ENCODE assay signal across 12 cellular contexts in the genomic region with DNA sequence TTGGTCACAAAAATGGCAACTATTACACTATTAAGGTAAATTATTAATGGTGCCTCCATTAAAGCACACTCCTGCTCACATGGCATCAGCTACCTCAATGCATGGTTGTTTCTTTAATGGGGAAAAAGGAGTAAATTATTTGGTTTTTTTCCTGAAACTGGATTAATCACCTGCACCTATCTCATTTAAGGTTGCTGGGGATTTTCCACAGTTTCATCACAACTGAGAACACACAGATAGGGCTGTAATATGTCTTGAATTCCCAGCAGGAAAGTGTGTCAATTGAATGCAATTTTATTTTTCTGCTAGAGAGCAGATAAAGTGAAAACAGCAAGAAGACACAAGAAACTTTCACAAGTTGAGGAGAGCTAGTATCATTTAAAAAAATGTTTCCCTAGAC. TPM values are rescaled to one million over a fixed set of nuclear protein-coding genes. Genes with fewer than 3 reads are reported as not detected.
A peak's percentile ranks its signal among the peaks of the same experiment; 100 is the strongest.
DNase-seq lines count a peak whose midpoint lies in the region; ATAC-seq, FAIRE-seq and TF ChIP-seq lines count a peak whose summit lies in the region.
"Had no signal": no experiment of that assay in that cellular context is flagged by ENCODE, and none has a peak within 500 bp of the region (broad histone marks: within the 10 kb centered on the region; RNA-seq: fewer than 3 reads in every experiment).

No MANE protein-coding gene starts in this region.

- H3K27me3 Mint-ChIP-seq in HFFc6 (ENCODE audit: insufficient read depth) (no peaks in the 10 kb centered on the region; the same call in 1 of the 2 replicates), astrocyte (ENCODE audit: low read depth, unreplicated experiment) (no peaks in the 10 kb centered on the region)
- H3K27me3 Mint-ChIP-seq in naive thymus-derived CD8-positive, alpha-beta T cell, result no peaks in the 10 kb centered on the region

- CTCF ChIA-PET in RWPE1 (lab: Yijun Ruan, JAX), result no interaction called here

- H3K27me3 ChIP-seq in astrocyte (ENCODE audit: insufficient read depth, low read length), result no peaks in the 10 kb centered on the region
- H3K27me3 ChIP-seq: Peyer's patch had no signal

- H3K36me3 Mint-ChIP-seq in HFFc6 (ENCODE audit: low read depth), result peaks cover 46% of the 10 kb centered on the region
- H3K36me3 Mint-ChIP-seq in astrocyte (ENCODE audit: low read depth, unreplicated experiment), result peaks cover 24% of the 10 kb centered on the region
- H3K36me3 Mint-ChIP-seq in naive thymus-derived CD8-positive, alpha-beta T cell, result peaks cover 8 to 43% (median 34%) of the 10 kb centered on the region in 3 donors

- POLR2A ChIA-PET in naive thymus-derived CD8-positive, alpha-beta T cell (lab: Charles Lee), result interaction anchor here (0.8 to 2.4 kb wide), 4 partner anchors 9 to 213 kb away, joined by 3 to 9 read pairs (median 3); a partner anchor contains a TSS
- POLR2A ChIA-PET in RWPE1 (lab: Yijun Ruan, JAX; ENCODE audit: low non-redundant PET), result no interaction called here

- TF ChIP-seq CTCF in HFFc6 (IDR thresholded peaks at IDR 0.05), result no peak
- no peak for TF ChIP-seq CTCF in astrocyte (IDR thresholded peaks at IDR 0.05; ENCODE audit: insufficient read depth, low read depth, low read length)
- no peak for TF ChIP-seq CTCF in RWPE1 (conservative IDR thresholded peaks at IDR 0.05; ENCODE audit: low read depth)

- ATAC-seq in naive thymus-derived CD8-positive, alpha-beta T cell, result no peak

- H3K9me3 Mint-ChIP-seq in HFFc6 (no peaks in the 10 kb centered on the region), astrocyte (ENCODE audit: unreplicated experiment) (peaks cover 6% of the 10 kb centered on the region)
- H3K9me3 Mint-ChIP-seq in naive thymus-derived CD8-positive, alpha-beta T cell, result no peaks in the 10 kb centered on the region

- H3K9me3 ChIP-seq in astrocyte (ENCODE audit: insufficient read depth, low read depth, low read length), result no peaks in the 10 kb centered on the region
- H3K9me3 ChIP-seq: Peyer's patch had no signal

- H3K36me3 ChIP-seq in astrocyte (ENCODE audit: insufficient read depth, low read length), result no peaks in the 10 kb centered on the region
- H3K36me3 ChIP-seq: Peyer's patch had no signal

- H3K4me3 Mint-ChIP-seq in HFFc6 (peak overlapping the region; percentile 54), astrocyte (ENCODE audit: unreplicated experiment) (no peak overlapping the region)
- no peak overlapping the region for H3K4me3 Mint-ChIP-seq in naive thymus-derived CD8-positive, alpha-beta T cell

- H3K9ac ChIP-seq in astrocyte (ENCODE audit: low read length), result peak overlapping the region; percentile 57

- H3K4me1 Mint-ChIP-seq in HFFc6 (ENCODE audit: low read depth) (peaks cover 83% of the 10 kb centered on the region), astrocyte (ENCODE audit: low read depth, unreplicated experiment) (peaks cover 71% of the 10 kb centered on the region)
- peaks cover 20 to 92% (median 64%) of the 10 kb centered on the region in 4 donors for H3K4me1 Mint-ChIP-seq in naive thymus-derived CD8-positive, alpha-beta T cell

- no peak overlapping the region for H2AFZ ChIP-seq in astrocyte (ENCODE audit: low read depth, low read length)

- H3K4me1 ChIP-seq in astrocyte (ENCODE audit: insufficient read depth, low read length), result peaks cover 72% of the 10 kb centered on the region

- H4K20me1 ChIP-seq in astrocyte (ENCODE audit: insufficient read depth, low read length), result peaks cover 4% of the 10 kb centered on the region

- FAIRE-seq in astrocyte (lab: Jason Lieb, UNC), result peak; percentile 56
- FAIRE-seq: D721Med had no signal

- peak; percentile 20 for DNase-seq in EL
- DNase-seq in HFFc6, result no peak
- DNase-seq in astrocyte (ENCODE audit: low read depth), result peak; percentile 56
- no peak for DNase-seq in naive thymus-derived CD8-positive, alpha-beta T cell
- DNase-seq in RWPE1 (ENCODE audit: low spot score), result no peak
- DNase-seq in Ammon's horn (ENCODE audit: low spot score), result no peak
- DNase-seq in middle frontal gyrus (ENCODE audit: extremely low spot score, low spot score), result no peak
- DNase-seq: KG1, mesendoderm, Peyer's patch, T-helper 9 cell had no signal

- H3K4me2 ChIP-seq in astrocyte (ENCODE audit: low read length), result peak overlapping the region; percentile 60

- H3K27ac ChIP-seq in astrocyte (ENCODE audit: low read depth, low read length) (peak overlapping the region; percentile 77), RWPE1 (no peak overlapping the region)

- peak overlapping the region; percentile 8 for H3K4me3 ChIP-seq in astrocyte (ENCODE audit: insufficient read depth, low read depth, low read length)
- H3K4me3 ChIP-seq: Peyer's patch had no signal

- H3K27ac Mint-ChIP-seq in HFFc6 (peak overlapping the region; percentile 70), astrocyte (ENCODE audit: unreplicated experiment) (peak overlapping the region; percentile 80)
- peak overlapping the region in 6 of 10 donors; percentile 28 to 76 (median 66) for H3K27ac Mint-ChIP-seq in naive thymus-derived CD8-positive, alpha-beta T cell

- peaks cover 52% of the 10 kb centered on the region for H3K79me2 ChIP-seq in astrocyte (ENCODE audit: insufficient read depth, low read length)

RNA-seq across cellular contexts. Expression of a gene that starts 36.4 kb away (rescaled TPM):
- 10 to 100 TPM; 53.4 to 62.4 (median 57.4) TPM for total RNA-seq in HFFc6 (2021; fragmentation: NEBNext Ultra II Directional; extraction: Animal tissue kit (Norgen Biotek cat#: 25700))
- total RNA-seq in astrocyte, result 49.5 and 56.8 TPM in 2 replicates
- 10 to 100 TPM; 61.4 to 61.8 TPM for total RNA-seq in naive thymus-derived CD8-positive, alpha-beta T cell
- polyA plus RNA-seq in naive thymus-derived CD8-positive, alpha-beta T cell, result 10 to 100 TPM; 35.3 to 44.2 (median 36.8) TPM

Comparison
In these comparisons a context has a peak if more than half of its experiments do, and no peak if none do; other contexts are left out.
1. DNase-seq: peak in EL (single experiment) and astrocyte (single experiment); none in HFFc6 (single experiment), naive thymus-derived CD8-positive, alpha-beta T cell (0 of 10), RWPE1 (single experiment), Ammon's horn (single experiment) and middle frontal gyrus (single experiment).
2. Peak in every context shown above with its lines, with median percentiles within 50 percentile points of each other: H3K27ac Mint-ChIP-seq.